Comparison of ENCODE assay signal across 1 cellular context in genomic region chr5:54302267-54302687, GRCh38.
TF ChIP-seq lines count a peak whose summit lies in the region.

No MANE protein-coding gene starts in this region.

TF ChIP-seq in K562, 482 proteins besides CTCF, POLR2A, EP300 and RAD21 (continued from another document and continues in another):
- TF ChIP-seq E2F4 (CRISPR knock-in tag; IDR thresholded peaks at IDR 0.05; ENCODE audit: low read depth) (no peak), YBX1 (IDR thresholded peaks at IDR 0.05) (no peak), LARP7 (IDR thresholded peaks at IDR 0.05) (no peak), RBM15 (IDR thresholded peaks at IDR 0.05; ENCODE audit: insufficient read depth, low read length) (no peak), ZNF583 (CRISPR knock-in tag; IDR thresholded peaks at IDR 0.05) (no peak), ZNF324 (CRISPR knock-in tag; IDR thresholded peaks at IDR 0.05) (no peak), JUNB (CRISPR knock-in tag; conservative IDR thresholded peaks at IDR 0.05) (no peak), KAT8 (IDR thresholded peaks at IDR 0.05; ENCODE audit: low read depth) (no peak), TARDBP (IDR thresholded peaks at IDR 0.05) (no peak), BCOR (IDR thresholded peaks at IDR 0.05) (no peak; the same call in 1 of the 2 replicates), NUFIP1 (IDR thresholded peaks at IDR 0.05; ENCODE audit: partially characterized antibody) (no peak), RUNX1 (IDR thresholded peaks at IDR 0.05; ENCODE audit: low read depth) (no peak), THRAP3 (IDR thresholded peaks at IDR 0.05; ENCODE audit: borderline replicate concordance) (no peak), ZNF197 (CRISPR knock-in tag; IDR thresholded peaks at IDR 0.05; ENCODE audit: low read depth) (no peak), RBM25 (IDR thresholded peaks at IDR 0.05; ENCODE audit: low read depth, low read length, severe bottlenecking) (no peak), ZNF395 (CRISPR knock-in tag; IDR thresholded peaks at IDR 0.05) (no peak), USF2 (CRISPR knock-in tag; IDR thresholded peaks at IDR 0.05) (no peak), RBM14 (IDR thresholded peaks at IDR 0.05; ENCODE audit: borderline replicate concordance, insufficient read depth, low read depth, low read length) (no peak), CEBPB (tag; IDR thresholded peaks at IDR 0.05) (peak; percentile 93), KLF16 (IDR thresholded peaks at IDR 0.05) (no peak), GABPA (tag; conservative IDR thresholded peaks at IDR 0.05; ENCODE audit: low read depth) (no peak), CREB3 (tag; conservative IDR thresholded peaks at IDR 0.05; ENCODE audit: low read depth) (no peak), ZNF551 (CRISPR knock-in tag; IDR thresholded peaks at IDR 0.05) (no peak), RBM39 (optimal IDR thresholded peaks at IDR 0.05; ENCODE audit: low read depth, low read length) (no peak), TRIM24 (IDR thresholded peaks at IDR 0.05) (peak; percentile 32 to 64; a peak in 2 of 4 replicates), CHD1 (IDR thresholded peaks at IDR 0.05; ENCODE audit: low read length) (no peak), TAF1 (IDR thresholded peaks at IDR 0.05; ENCODE audit: control insufficient read depth, extremely low read depth, insufficient read depth, low read length, severe bottlenecking) (no peak), POLR2H (tag; IDR thresholded peaks at IDR 0.05; ENCODE audit: low read depth) (no peak), KAT2B (IDR thresholded peaks at IDR 0.05; ENCODE audit: low read depth, low read length) (no peak), NR2F6 (CRISPR knock-in tag; IDR thresholded peaks at IDR 0.05) (no peak), POLR2B (IDR thresholded peaks at IDR 0.05; ENCODE audit: low read depth, partially characterized antibody) (no peak), ZBTB40 (IDR thresholded peaks at IDR 0.05) (no peak), ZBTB40 (CRISPR knock-in tag; IDR thresholded peaks at IDR 0.05) (no peak), E2F8 (IDR thresholded peaks at IDR 0.05; ENCODE audit: low read depth, partially characterized antibody) (no peak), GTF2A2 (tag; IDR thresholded peaks at IDR 0.05) (no peak), PHB2 (IDR thresholded peaks at IDR 0.05; ENCODE audit: low read depth) (no peak)
- TF ChIP-seq, protein P1, sequence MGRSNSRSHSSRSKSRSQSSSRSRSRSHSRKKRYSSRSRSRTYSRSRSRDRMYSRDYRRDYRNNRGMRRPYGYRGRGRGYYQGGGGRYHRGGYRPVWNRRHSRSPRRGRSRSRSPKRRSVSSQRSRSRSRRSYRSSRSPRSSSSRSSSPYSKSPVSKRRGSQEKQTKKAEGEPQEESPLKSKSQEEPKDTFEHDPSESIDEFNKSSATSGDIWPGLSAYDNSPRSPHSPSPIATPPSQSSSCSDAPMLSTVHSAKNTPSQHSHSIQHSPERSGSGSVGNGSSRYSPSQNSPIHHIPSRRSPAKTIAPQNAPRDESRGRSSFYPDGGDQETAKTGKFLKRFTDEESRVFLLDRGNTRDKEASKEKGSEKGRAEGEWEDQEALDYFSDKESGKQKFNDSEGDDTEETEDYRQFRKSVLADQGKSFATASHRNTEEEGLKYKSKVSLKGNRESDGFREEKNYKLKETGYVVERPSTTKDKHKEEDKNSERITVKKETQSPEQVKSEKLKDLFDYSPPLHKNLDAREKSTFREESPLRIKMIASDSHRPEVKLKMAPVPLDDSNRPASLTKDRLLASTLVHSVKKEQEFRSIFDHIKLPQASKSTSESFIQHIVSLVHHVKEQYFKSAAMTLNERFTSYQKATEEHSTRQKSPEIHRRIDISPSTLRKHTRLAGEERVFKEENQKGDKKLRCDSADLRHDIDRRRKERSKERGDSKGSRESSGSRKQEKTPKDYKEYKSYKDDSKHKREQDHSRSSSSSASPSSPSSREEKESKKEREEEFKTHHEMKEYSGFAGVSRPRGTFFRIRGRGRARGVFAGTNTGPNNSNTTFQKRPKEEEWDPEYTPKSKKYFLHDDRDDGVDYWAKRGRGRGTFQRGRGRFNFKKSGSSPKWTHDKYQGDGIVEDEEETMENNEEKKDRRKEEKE (IDR thresholded peaks at IDR 0.05; ENCODE audit: borderline replicate concordance in 1 of 2, control insufficient read depth in 1 of 2, low read depth in 2 of 2, low read length in 1 of 2), result no peak
- TF ChIP-seq, protein P2, sequence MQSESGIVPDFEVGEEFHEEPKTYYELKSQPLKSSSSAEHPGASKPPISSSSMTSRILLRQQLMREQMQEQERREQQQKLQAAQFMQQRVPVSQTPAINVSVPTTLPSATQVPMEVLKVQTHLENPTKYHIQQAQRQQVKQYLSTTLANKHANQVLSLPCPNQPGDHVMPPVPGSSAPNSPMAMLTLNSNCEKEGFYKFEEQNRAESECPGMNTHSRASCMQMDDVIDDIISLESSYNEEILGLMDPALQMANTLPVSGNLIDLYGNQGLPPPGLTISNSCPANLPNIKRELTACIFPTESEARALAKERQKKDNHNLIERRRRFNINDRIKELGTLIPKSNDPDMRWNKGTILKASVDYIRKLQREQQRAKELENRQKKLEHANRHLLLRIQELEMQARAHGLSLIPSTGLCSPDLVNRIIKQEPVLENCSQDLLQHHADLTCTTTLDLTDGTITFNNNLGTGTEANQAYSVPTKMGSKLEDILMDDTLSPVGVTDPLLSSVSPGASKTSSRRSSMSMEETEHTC (IDR thresholded peaks at IDR 0.05), result no peak
- TF ChIP-seq, protein P3, sequence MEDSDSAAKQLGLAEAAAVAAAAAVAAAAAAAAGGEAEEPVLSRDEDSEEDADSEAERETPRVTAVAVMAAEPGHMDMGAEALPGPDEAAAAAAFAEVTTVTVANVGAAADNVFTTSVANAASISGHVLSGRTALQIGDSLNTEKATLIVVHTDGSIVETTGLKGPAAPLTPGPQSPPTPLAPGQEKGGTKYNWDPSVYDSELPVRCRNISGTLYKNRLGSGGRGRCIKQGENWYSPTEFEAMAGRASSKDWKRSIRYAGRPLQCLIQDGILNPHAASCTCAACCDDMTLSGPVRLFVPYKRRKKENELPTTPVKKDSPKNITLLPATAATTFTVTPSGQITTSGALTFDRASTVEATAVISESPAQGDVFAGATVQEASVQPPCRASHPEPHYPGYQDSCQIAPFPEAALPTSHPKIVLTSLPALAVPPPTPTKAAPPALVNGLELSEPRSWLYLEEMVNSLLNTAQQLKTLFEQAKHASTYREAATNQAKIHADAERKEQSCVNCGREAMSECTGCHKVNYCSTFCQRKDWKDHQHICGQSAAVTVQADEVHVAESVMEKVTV (CRISPR knock-in tag; IDR thresholded peaks at IDR 0.05), result 0 out of 2 replicates have a peak, but pooled peaks have one; percentile 9
